9 cellular contexts compared by ENCODE assay signal in the genomic region with DNA sequence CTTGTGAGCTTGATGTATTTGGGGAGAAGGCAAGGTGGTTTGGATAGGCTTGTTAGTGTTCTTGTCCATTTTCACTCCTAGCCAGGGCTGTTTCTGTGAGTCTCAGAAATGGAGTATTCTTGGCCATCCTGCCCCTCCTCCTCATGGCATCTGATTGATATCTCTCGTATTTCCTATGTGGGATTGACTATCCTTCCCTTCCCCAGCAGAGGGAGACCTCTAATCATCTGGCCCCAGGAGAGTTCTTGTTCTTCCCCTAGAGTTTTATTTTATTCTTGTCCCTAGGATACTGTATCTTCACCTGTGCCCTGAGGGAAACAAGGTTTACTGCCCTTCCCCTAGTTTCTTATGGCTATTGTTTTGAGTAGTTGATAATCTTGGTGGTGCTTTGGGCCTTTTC.
DNase-seq lines count a peak whose midpoint lies in the region; ATAC-seq and TF ChIP-seq lines count a peak whose summit lies in the region.
"Had no signal": no experiment of that assay in that cellular context is flagged by ENCODE, and none has a peak within 500 bp of the region (broad histone marks: within the 10 kb centered on the region; RNA-seq: fewer than 3 reads in every experiment).

No MANE protein-coding gene starts in this region.

- H3K27ac ChIP-seq in lower lobe of right lung = no peak overlapping the region
- H3K27ac ChIP-seq: Peyer's patch had no signal

- no peak overlapping the region for H3K4me3 ChIP-seq in lower lobe of right lung
- H3K4me3 ChIP-seq: Peyer's patch had no signal

- peaks cover 8% of the 10 kb centered on the region for H3K36me3 ChIP-seq in lower lobe of right lung

- intact Hi-C loops in lower lobe of right lung (cut with DNase I) = no loop called here

- DNase-seq in EL (peak; percentile 55), astrocyte of the hippocampus (ENCODE audit: low read depth, low spot score) (peak; percentile 32), lower lobe of right lung (no peak), T-helper 1 cell (no peak), SHP77 treated with DMSO at 0.1 percent for 48 hours (lab: John Stamatoyannopoulos, UW) (no peak)
- DNase-seq in stimulated activated CD4-positive, alpha-beta T cell treated with anti-CD3 and anti-CD28 coated beads, Interleukin-2, amount 100 ng/mL, for 24 hours = no peak
- DNase-seq: Peyer's patch had no signal

- TF ChIP-seq CTCF in LNCAP (IDR thresholded peaks at IDR 0.05) (peak; percentile 69), lower lobe of right lung (IDR thresholded peaks at IDR 0.05) (peak; percentile 28)

- ATAC-seq in lower lobe of right lung (peak in 1 of 2 donors; percentile 19), GM21737 (IDR thresholded peaks at IDR 0.05; ENCODE audit: unreplicated experiment) (no peak)

- H3K27me3 ChIP-seq in lower lobe of right lung (ENCODE audit: low read depth) = no peaks in the 10 kb centered on the region
- H3K27me3 ChIP-seq: Peyer's patch had no signal

- no peaks in the 10 kb centered on the region for H3K4me1 ChIP-seq in lower lobe of right lung

- H3K9me3 ChIP-seq in lower lobe of right lung = peaks cover 10% of the 10 kb centered on the region
- H3K9me3 ChIP-seq: Peyer's patch had no signal

Comparison
In these comparisons a context has a peak if more than half of its experiments do, and no peak if none do; other contexts are left out.
1. DNase-seq: peak in EL (single experiment) and astrocyte of the hippocampus (single experiment); none in lower lobe of right lung (single experiment), stimulated activated CD4-positive, alpha-beta T cell treated with anti-CD3 and anti-CD28 coated beads, Interleukin-2, amount 100 ng/mL, for 24 hours (0 of 2), T-helper 1 cell (0 of 5) and SHP77 treated with DMSO at 0.1 percent for 48 hours (single experiment).